ENCODE assay signal across 13 cellular contexts in the genomic region with DNA sequence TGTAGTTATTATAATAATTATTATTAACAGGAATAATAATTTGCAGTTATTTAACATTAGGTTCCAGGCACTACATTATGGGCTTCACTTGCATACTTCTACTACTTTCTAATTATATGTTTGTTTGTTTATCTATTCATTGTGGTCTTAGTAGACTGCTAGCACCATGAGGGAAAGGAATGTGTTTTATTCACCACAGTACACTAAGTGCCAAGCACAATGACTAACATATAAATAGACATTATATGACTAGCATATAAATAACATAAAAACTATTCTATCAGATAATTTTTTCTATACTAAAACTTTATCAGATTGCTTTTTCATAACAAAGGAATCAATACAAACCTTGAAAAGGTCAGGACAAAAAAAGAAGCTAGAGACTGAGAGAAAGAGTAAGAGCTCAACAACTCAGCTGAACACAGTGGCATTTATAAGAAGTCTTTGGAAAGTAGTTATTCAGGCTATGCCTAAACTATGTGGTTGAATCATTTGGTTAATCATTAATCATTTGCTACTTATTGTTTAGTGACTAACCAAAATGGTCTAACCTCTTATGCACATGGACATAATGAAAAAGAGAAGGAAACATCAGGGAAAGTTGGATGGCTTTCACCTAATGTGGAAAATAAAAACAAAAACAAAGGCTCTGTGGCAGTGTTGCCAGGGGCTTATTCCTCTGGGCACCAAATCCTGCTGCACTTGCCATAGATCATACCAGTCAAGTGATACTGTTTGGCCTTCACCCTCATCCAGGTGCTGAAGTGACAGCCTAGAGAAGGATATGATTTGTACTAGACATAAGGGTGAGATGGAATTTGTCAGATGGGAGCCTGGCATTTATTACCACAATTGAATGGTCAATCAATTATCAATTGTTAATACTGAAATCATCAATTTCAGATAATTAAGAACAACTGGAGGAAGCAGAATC.
DNase-seq lines count a peak whose midpoint lies in the region; ATAC-seq and TF ChIP-seq lines count a peak whose summit lies in the region.
"Had no signal": no experiment of that assay in that cellular context is flagged by ENCODE, and none has a peak within 500 bp of the region (broad histone marks: within the 10 kb centered on the region; RNA-seq: fewer than 3 reads in every experiment).

No MANE protein-coding gene starts in this region.

- H3K4me3 ChIP-seq in mucosa of rectum (ENCODE audit: low read length in 2 of 2): no peak overlapping the region
- H3K4me3 ChIP-seq: dorsolateral prefrontal cortex had no signal

- ATAC-seq in esophagus mucosa: peak; percentile 78
- ATAC-seq in GM21515 (IDR thresholded peaks at IDR 0.05; ENCODE audit: unreplicated experiment): no peak

- H3K4me1 Mint-ChIP-seq in Calu3 (ENCODE audit: low read depth, unreplicated experiment): peaks cover 40% of the 10 kb centered on the region
- H3K4me1 Mint-ChIP-seq in glutamatergic neuron (ENCODE audit: low read depth, unreplicated experiment): no peaks in the 10 kb centered on the region
- H3K4me1 Mint-ChIP-seq in nephron progenitor cell: peaks cover under 1% of the 10 kb centered on the region

- H3K27ac ChIP-seq in mucosa of rectum (ENCODE audit: low read depth in 2 of 2, low read length in 2 of 2): peak overlapping the region; percentile 10 to 71
- H3K27ac ChIP-seq: dorsolateral prefrontal cortex, KMS-11 had no signal

- H3K36me3 Mint-ChIP-seq in Calu3 (ENCODE audit: insufficient read depth, unreplicated experiment) (peaks cover 17% of the 10 kb centered on the region), glutamatergic neuron (ENCODE audit: unreplicated experiment) (no peaks in the 10 kb centered on the region), nephron progenitor cell (ENCODE audit: low read depth) (no peaks in the 10 kb centered on the region)

- CTCF ChIA-PET in Calu3 (lab: Charles Lee): interaction anchor here (0.6 to 2.6 kb wide), 7 partner anchors 11 to 116 kb away, joined by 3 to 8 read pairs (median 3); no protein-coding TSS in a partner anchor

- DNase-seq in Calu3: peak; percentile 14
- DNase-seq in M059J (ENCODE audit: low read depth): peak; percentile 71
- no peak for DNase-seq in NCI-H2171 treated with DMSO at 0.1 percent for 48 hours (lab: John Stamatoyannopoulos, UW)
- DNase-seq in glutamatergic neuron: no peak
- no peak for DNase-seq in nephron progenitor cell
- DNase-seq: dorsolateral prefrontal cortex; NCI-H1694; NCI-H446 treated with DMSO at 0.1 percent for 48 hours; stimulated activated CD4-positive, alpha-beta T cell treated with anti-CD3 and anti-CD28 coated beads, Interleukin-12 subunit alpha, Interleukin-12 subunit beta, amount 100 ng/mL, for 4 hours had no signal

- peak overlapping the region in 1 of 2 donors; percentile 6 for H3K9ac ChIP-seq in mucosa of rectum (ENCODE audit: low read depth in 1 of 2, low read length in 2 of 2)
- H3K9ac ChIP-seq: KMS-11 had no signal

- H3K4me3 Mint-ChIP-seq in Calu3 (ENCODE audit: low read depth, unreplicated experiment): peak overlapping the region; percentile 39
- no peak overlapping the region for H3K4me3 Mint-ChIP-seq in glutamatergic neuron (ENCODE audit: unreplicated experiment)
- H3K4me3 Mint-ChIP-seq in nephron progenitor cell: no peak overlapping the region

- no peak for TF ChIP-seq CTCF in Calu3 (IDR thresholded peaks at IDR 0.05; ENCODE audit: unreplicated experiment)
- TF ChIP-seq CTCF in glutamatergic neuron (IDR thresholded peaks at IDR 0.05; ENCODE audit: partially characterized antibody, unreplicated experiment): no peak
- TF ChIP-seq CTCF in nephron progenitor cell (IDR thresholded peaks at IDR 0.05): no peak

- intact Hi-C loops in Calu3 (cut with micrococcal nuclease; ENCODE audit: unreplicated experiment): loop anchor here (2.0 to 5.0 kb wide), 3 partner anchors 79 to 175 kb away; partner anchors contain the start of gene ETAA1

- no peaks in the 10 kb centered on the region for H3K27me3 ChIP-seq in mucosa of rectum (ENCODE audit: control insufficient read depth in 2 of 2, insufficient read depth in 2 of 2, low read length in 2 of 2)

- H3K9me3 ChIP-seq in mucosa of rectum (ENCODE audit: control insufficient read depth in 2 of 2, low read length in 2 of 2): no peaks in the 10 kb centered on the region

- H3K27me3 Mint-ChIP-seq in Calu3 (ENCODE audit: unreplicated experiment) (no peaks in the 10 kb centered on the region), glutamatergic neuron (ENCODE audit: unreplicated experiment) (no peaks in the 10 kb centered on the region), nephron progenitor cell (ENCODE audit: low read depth, poor library complexity) (peaks cover 3% of the 10 kb centered on the region)

- H3K36me3 ChIP-seq in mucosa of rectum (ENCODE audit: control insufficient read depth in 2 of 2, insufficient read depth in 2 of 2, low read length in 2 of 2): no peaks in the 10 kb centered on the region

- H3K27ac Mint-ChIP-seq in Calu3 (ENCODE audit: unreplicated experiment) (peak overlapping the region; percentile 99), glutamatergic neuron (ENCODE audit: unreplicated experiment) (no peak overlapping the region), nephron progenitor cell (no peak overlapping the region)

- TSS peak; percentile 85 for BruUV-seq in Calu3 (replicated peaks; lab: Mats Ljungman, UMichigan)

- H3K4me1 ChIP-seq in mucosa of rectum (ENCODE audit: control insufficient read depth in 2 of 2, insufficient read depth in 2 of 2, low read length in 2 of 2): peaks cover 0 to 14% of the 10 kb centered on the region in 2 donors

- H3K9me3 Mint-ChIP-seq in Calu3 (ENCODE audit: low read depth, unreplicated experiment) (peaks cover 14% of the 10 kb centered on the region), glutamatergic neuron (ENCODE audit: unreplicated experiment) (no peaks in the 10 kb centered on the region), nephron progenitor cell (peaks cover 14% of the 10 kb centered on the region)

Comparison
In these comparisons a context has a peak if more than half of its experiments do, and no peak if none do; other contexts are left out.
1. DNase-seq: peak in Calu3 (single experiment) and M059J (single experiment); none in NCI-H2171 treated with DMSO at 0.1 percent for 48 hours (single experiment), glutamatergic neuron (single experiment) and nephron progenitor cell (single experiment).